In genomic region chr5:151255621-151256286, GRCh38 we compare ENCODE assay signal across 13 cellular contexts. TPM values are rescaled to one million over a fixed set of nuclear protein-coding genes. Genes with fewer than 3 reads are reported as not detected.
A peak's percentile ranks its signal among the peaks of the same experiment; 100 is the strongest.
DNase-seq lines count a peak whose midpoint lies in the region; ATAC-seq, FAIRE-seq and TF ChIP-seq lines count a peak whose summit lies in the region.
"Had no signal": no experiment of that assay in that cellular context is flagged by ENCODE, and none has a peak within 500 bp of the region (broad histone marks: within the 10 kb centered on the region; RNA-seq: fewer than 3 reads in every experiment).

No MANE protein-coding gene starts in this region.

- H3K4me3 Mint-ChIP-seq in T-helper 17 cell: no peak overlapping the region

- TF ChIP-seq CTCF in RWPE1 (conservative IDR thresholded peaks at IDR 0.05; ENCODE audit: low read depth): no peak

- H3K27ac Mint-ChIP-seq in T-helper 17 cell: no peak overlapping the region

- POLR2A ChIA-PET in RWPE1 (lab: Yijun Ruan, JAX; ENCODE audit: low non-redundant PET): no interaction called here

- no peaks in the 10 kb centered on the region for H3K27me3 Mint-ChIP-seq in T-helper 17 cell

- FAIRE-seq in RCC 7860 (lab: Jason Lieb, UNC): no peak
- FAIRE-seq: G401.6 had no signal

- ATAC-seq in GM18517 (IDR thresholded peaks at IDR 0.05; ENCODE audit: unreplicated experiment) (peak; percentile 50), GM21576 (IDR thresholded peaks at IDR 0.05; ENCODE audit: unreplicated experiment) (peak; percentile 37), HG03520 (IDR thresholded peaks at IDR 0.05; ENCODE audit: unreplicated experiment) (peak; percentile 25), T-helper 17 cell (no peak)
- ATAC-seq: activated CD4-positive, CD25-positive, alpha-beta regulatory T cell treated with anti-CD3 and anti-CD28 coated beads, Interleukin-2, amount 50 U/mL, for 24 hours; sciatic nerve had no signal

- peak; percentile 82 for DNase-seq in germinal center (ENCODE audit: low spot score)
- DNase-seq in RCC 7860 (ENCODE audit: low spot score): no peak
- no peak for DNase-seq in RWPE1 (ENCODE audit: low spot score)
- DNase-seq in T-helper 17 cell: no peak
- DNase-seq in activated CD4-positive, alpha-beta T cell treated with anti-CD3 and anti-CD28 coated beads for 1 hour: no peak
- DNase-seq: NCI-H146 had no signal

- peaks cover 35% of the 10 kb centered on the region for H3K4me1 Mint-ChIP-seq in T-helper 17 cell

- no peaks in the 10 kb centered on the region for H3K9me3 ChIP-seq in T-helper 17 cell (ENCODE audit: control insufficient read depth, low read length, poor library complexity, severe bottlenecking)

- H3K27ac ChIP-seq in RWPE1: no peak overlapping the region

- H3K36me3 Mint-ChIP-seq in T-helper 17 cell (ENCODE audit: low read depth): no peaks in the 10 kb centered on the region

- CTCF ChIA-PET in RWPE1 (lab: Yijun Ruan, JAX): no interaction called here

RNA-seq across cellular contexts. Expression of gene GM2A, which starts 2.8 kb away (rescaled TPM):
- total RNA-seq in T-helper 17 cell: 10 to 100 TPM in 1 of 2 donors, 1 to 10 TPM in 1; 6.0 to 13.4 TPM

RNA-seq across cellular contexts. Expression of gene CCDC69, which starts 31.9 kb away (rescaled TPM):
- 10 to 100 TPM; 74.7 to 82.5 TPM for total RNA-seq in T-helper 17 cell

RNA-seq across cellular contexts. Expression of gene SLC36A3, which starts 47.8 kb away (rescaled TPM):
- total RNA-seq in T-helper 17 cell: not detected
- total RNA-seq: sciatic nerve, temporal lobe had no signal
